In the genomic region with DNA sequence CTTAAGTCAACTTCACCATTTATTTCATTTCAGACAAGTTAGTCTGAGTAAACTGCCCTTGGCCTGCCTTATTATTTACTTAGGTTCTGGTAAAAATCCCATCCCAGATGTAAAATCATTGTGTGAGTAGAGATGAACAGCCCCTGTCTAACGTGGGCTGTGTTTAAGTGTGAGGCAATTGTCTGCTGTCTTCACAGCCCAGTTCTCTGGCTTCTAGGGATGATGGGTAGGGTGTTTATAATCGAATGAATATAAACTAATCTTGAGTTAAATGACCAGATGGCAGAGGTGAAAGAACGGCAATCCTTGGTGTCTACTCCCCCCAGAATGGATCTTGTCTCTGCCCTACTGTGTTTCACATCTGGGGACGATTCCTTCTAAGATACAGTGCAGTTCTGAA, we compare ENCODE assay signal across 18 cellular contexts. TPM values are rescaled to one million over a fixed set of nuclear protein-coding genes. Genes with fewer than 3 reads are reported as not detected.
DNase-seq lines count a peak whose midpoint lies in the region; ATAC-seq, FAIRE-seq and TF ChIP-seq lines count a peak whose summit lies in the region.
"Had no signal": no experiment of that assay in that cellular context is flagged by ENCODE, and none has a peak within 500 bp of the region (broad histone marks: within the 10 kb centered on the region; RNA-seq: fewer than 3 reads in every experiment).

No MANE protein-coding gene starts in this region.

- POLR2A ChIA-PET in A549 (lab: Yijun Ruan, JAX), result no interaction called here
- POLR2A ChIA-PET in PC-3 (lab: Charles Lee; ENCODE audit: unreplicated experiment), result interaction anchor here (0.6 kb wide), 2 partner anchors 121 to 571 kb away, joined by 3 read pairs; no protein-coding TSS in a partner anchor

- no peak for FAIRE-seq in A549 (lab: Jason Lieb, UNC)
- FAIRE-seq: GM12878, GM19239, H1 had no signal

- ATAC-seq in A549 (peak in 1 of 2 experiments; percentile 39; a peak in 3 of 6 replicates), PC-3 (no peak), GM18870 (IDR thresholded peaks at IDR 0.05; ENCODE audit: unreplicated experiment) (no peak), GM21737 (IDR thresholded peaks at IDR 0.05; ENCODE audit: unreplicated experiment) (no peak)
- ATAC-seq: GM12878 had no signal

- H3K4me1 ChIP-seq in A549, result peaks cover 89% of the 10 kb centered on the region
- H3K4me1 ChIP-seq in ACC112 (ENCODE audit: control insufficient read depth, insufficient read depth, low read length, unreplicated experiment), result peaks cover 46% of the 10 kb centered on the region
- H3K4me1 ChIP-seq in PC-3 (ENCODE audit: insufficient read depth, low read length), result peaks cover 83% of the 10 kb centered on the region
- H3K4me1 ChIP-seq in adipocyte (ENCODE audit: control insufficient read depth, insufficient read depth, low read length), result peaks cover 53% of the 10 kb centered on the region

- CTCF ChIA-PET in A549 (lab: Yijun Ruan, JAX) (interaction anchor here (1.4 kb wide), 1 partner anchor 170 kb away, joined by 7 read pairs; no protein-coding TSS in a partner anchor), PC-3 (lab: Charles Lee) (no interaction called here)

- H3K27me3 ChIP-seq in ACC112 (ENCODE audit: insufficient read depth, low read length), result no peaks in the 10 kb centered on the region
- no peaks in the 10 kb centered on the region for H3K27me3 ChIP-seq in PC-3 (ENCODE audit: low read length)
- H3K27me3 ChIP-seq in adipocyte (replicated peaks; ENCODE audit: control insufficient read depth, insufficient read depth, low read length), result no peaks in the 10 kb centered on the region
- H3K27me3 ChIP-seq: BLaER1 treated with 17β-estradiol and CSF1 and Interleukin-3, amounts not matched to agents 10 nM and 100 nM had no signal

- H3F3A ChIP-seq in PC-3 (ENCODE audit: low read length, unreplicated experiment), result peaks cover 36% of the 10 kb centered on the region

- H3K36me3 ChIP-seq in ACC112 (ENCODE audit: insufficient read depth, low read length) (peaks cover 15% of the 10 kb centered on the region; the same call in 1 of the 2 replicates), PC-3 (ENCODE audit: low read depth, low read length) (peaks cover 57% of the 10 kb centered on the region), adipocyte (ENCODE audit: control insufficient read depth, insufficient read depth, low read length, severe bottlenecking) (peaks cover 31% of the 10 kb centered on the region)
- H3K36me3 ChIP-seq: BLaER1 treated with 17β-estradiol and CSF1 and Interleukin-3, amounts not matched to agents 10 nM and 100 nM; HAP-1 had no signal

- no peak for TF ChIP-seq POLR2A in A549 (IDR thresholded peaks at IDR 0.05; ENCODE audit: low read length)

- H3K9ac ChIP-seq in PC-3 (ENCODE audit: low read length) (no peak overlapping the region; the same call in 1 of the 2 replicates), adipocyte (ENCODE audit: low read length) (no peak overlapping the region)
- H3K9ac ChIP-seq: BLaER1 treated with 17β-estradiol and CSF1 and Interleukin-3, amounts not matched to agents 10 nM and 100 nM had no signal

- no TSS peak for BruUV-seq in PC-3 (replicated peaks; lab: Mats Ljungman, UMichigan)

- peak overlapping the region; percentile 7; the same call in 1 of the 3 replicates for H3K4me3 ChIP-seq in A549
- H3K4me3 ChIP-seq in ACC112 (ENCODE audit: low read depth, low read length), result no peak overlapping the region
- no peak overlapping the region for H3K4me3 ChIP-seq in PC-3 (ENCODE audit: low read length)
- H3K4me3 ChIP-seq in adipocyte (ENCODE audit: low read length), result peak overlapping the region; percentile 22
- H3K4me3 ChIP-seq: BLaER1 treated with 17β-estradiol and CSF1 and Interleukin-3, amounts not matched to agents 10 nM and 100 nM; GM12878; HAP-1 had no signal

- H3K79me2 ChIP-seq in ACC112 (ENCODE audit: control insufficient read depth, insufficient read depth, low read length, unreplicated experiment) (peaks cover 43% of the 10 kb centered on the region), PC-3 (ENCODE audit: low read length) (peaks cover 92% of the 10 kb centered on the region)

- 9% methylated on average over 4 of the region's 4 CpGs for WGBS in A549 (ENCODE audit: missing lambda C conversion rate)

- no peak for TF ChIP-seq EP300 in A549 (IDR thresholded peaks at IDR 0.05)

- peak; percentile 24 to 36 for DNase-seq in A549 (ENCODE audit: low read depth in 1 of 2, low spot score in 1 of 2)
- no peak for DNase-seq in PC-3
- DNase-seq in adipocyte (ENCODE audit: low read depth), result no peak
- DNase-seq in stimulated activated CD4-positive, alpha-beta T cell treated with anti-CD3 and anti-CD28 coated beads, Interleukin-4, amount 100 ng/mL, for 4 hours, result no peak
- no peak for DNase-seq in activated T-cell treated with anti-CD3 and anti-CD28 coated beads for 4 hours
- DNase-seq: AML-193; CD4-positive, CD25-positive, alpha-beta regulatory T cell; DMS79; HFFc6 had no signal

- no peak for TF ChIP-seq RAD21 in A549 (conservative IDR thresholded peaks at IDR 0.05 in 1 of 2, IDR thresholded peaks at IDR 0.05 in 1 of 2)

- no peaks in the 10 kb centered on the region for H4K20me1 ChIP-seq in PC-3 (ENCODE audit: low read length)
- H4K20me1 ChIP-seq: BLaER1 treated with 17β-estradiol and CSF1 and Interleukin-3, amounts not matched to agents 10 nM and 100 nM had no signal

- peak overlapping the region; percentile 80 for H3K4me2 ChIP-seq in A549
- 0 out of 2 replicates have a peak overlapping the region, but pooled peaks have one; percentile 0 for H3K4me2 ChIP-seq in PC-3 (ENCODE audit: low read length)
- H3K4me2 ChIP-seq: BLaER1 treated with 17β-estradiol and CSF1 and Interleukin-3, amounts not matched to agents 10 nM and 100 nM had no signal

- H2AFZ ChIP-seq in ACC112 (ENCODE audit: low read length, unreplicated experiment) (no peak overlapping the region), PC-3 (ENCODE audit: low read length) (no peak overlapping the region)

- H3K27ac ChIP-seq in A549, result peak overlapping the region; percentile 87 to 92
- H3K27ac ChIP-seq in ACC112 (ENCODE audit: low read depth, low read length), result peak overlapping the region; percentile 86; the same call in 1 of the 2 replicates
- H3K27ac ChIP-seq in PC-3 (ENCODE audit: low read length), result peak overlapping the region; percentile 97
- H3K27ac ChIP-seq: BLaER1 treated with 17β-estradiol and CSF1 and Interleukin-3, amounts not matched to agents 10 nM and 100 nM had no signal

- no peaks in the 10 kb centered on the region for H3K9me2 ChIP-seq in PC-3 (replicated peaks; ENCODE audit: low read length)

- TF ChIP-seq CTCF in A549 (IDR thresholded peaks at IDR 0.05) (no peak), PC-3 (conservative IDR thresholded peaks at IDR 0.05; ENCODE audit: low read depth, low read length) (no peak)

- H3K9me3 ChIP-seq in A549, result no peaks in the 10 kb centered on the region
- no peaks in the 10 kb centered on the region for H3K9me3 ChIP-seq in PC-3 (ENCODE audit: low read length)
- H3K9me3 ChIP-seq in adipocyte (ENCODE audit: control insufficient read depth, low read length), result no peaks in the 10 kb centered on the region
- H3K9me3 ChIP-seq: BLaER1 treated with 17β-estradiol and CSF1 and Interleukin-3, amounts not matched to agents 10 nM and 100 nM; HAP-1 had no signal

- intact Hi-C loops in PC-3 (cut with micrococcal nuclease), result loop anchor here (2.0 to 5.0 kb wide), 2 partner anchors 21 to 168 kb away; a partner anchor contains a TSS

TF ChIP-seq in A549, 52 proteins besides CTCF, POLR2A, EP300 and RAD21:
- peak in 1 of 2 experiments; percentile 51; a peak in 1 of 4 replicates for TF ChIP-seq CEBPB (IDR thresholded peaks at IDR 0.05)
- TF ChIP-seq, protein P1, sequence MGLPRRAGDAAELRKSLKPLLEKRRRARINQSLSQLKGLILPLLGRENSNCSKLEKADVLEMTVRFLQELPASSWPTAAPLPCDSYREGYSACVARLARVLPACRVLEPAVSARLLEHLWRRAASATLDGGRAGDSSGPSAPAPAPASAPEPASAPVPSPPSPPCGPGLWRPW (IDR thresholded peaks at IDR 0.05), result no peak
- TF ChIP-seq, protein P2, sequence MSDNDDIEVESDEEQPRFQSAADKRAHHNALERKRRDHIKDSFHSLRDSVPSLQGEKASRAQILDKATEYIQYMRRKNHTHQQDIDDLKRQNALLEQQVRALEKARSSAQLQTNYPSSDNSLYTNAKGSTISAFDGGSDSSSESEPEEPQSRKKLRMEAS (IDR thresholded peaks at IDR 0.05), result peak; percentile 26; the same call in 1 of the 2 replicates

RNA-seq across cellular contexts. Expression of a gene that starts 20.8 kb away (rescaled TPM):
- polyA plus RNA-seq in A549 (2011; rRNA removed), result 43.1 and 51.0 TPM in 2 replicates
- polyA plus RNA-seq in A549 (2012; cell fraction: cytosol; rRNA removed), result 15.6 and 18.4 TPM in 2 replicates
- polyA plus RNA-seq in A549 (2012; cell fraction: nucleus; rRNA removed), result 8.5 and 10.5 TPM in 2 replicates
- 34.6 to 38.9 TPM (median 35.2 TPM) in 3 replicates for polyA plus RNA-seq in A549 (2017; fragmentation: RNase III; extraction: RNeasy Plus Mini Kit Qiagen cat#74134 plus additional on column Dnase treatment)
- 51.3 and 55.0 TPM in 2 replicates for polyA minus RNA-seq in A549 (2011; rRNA and poly(A)+ RNA removed)
- 208 and 250 TPM in 2 replicates for total RNA-seq in PC-3 (2014; rRNA removed)
- total RNA-seq: G401, H1 had no signal

Comparison
In these comparisons a context has a peak if more than half of its experiments do, and no peak if none do; other contexts are left out.
1. DNase-seq: peak in A549 (2 of 2); none in PC-3 (single experiment), adipocyte (single experiment), stimulated activated CD4-positive, alpha-beta T cell treated with anti-CD3 and anti-CD28 coated beads, Interleukin-4, amount 100 ng/mL, for 4 hours (0 of 2) and activated T-cell treated with anti-CD3 and anti-CD28 coated beads for 4 hours (single experiment).
2. H3K4me3 ChIP-seq: peak in A549 (single experiment) and adipocyte (single experiment); none in ACC112 (single experiment) and PC-3 (single experiment).
3. Peak in every context shown above with its lines, with median percentiles within 50 percentile points of each other: H3K27ac ChIP-seq.